In genomic region chr11:66616379-66617147, GRCh38 we compare ENCODE assay signal across 8 cellular contexts. TPM values are rescaled to one million over a fixed set of nuclear protein-coding genes. Genes with fewer than 3 reads are reported as not detected.
DNase-seq lines count a peak whose midpoint lies in the region; ATAC-seq and TF ChIP-seq lines count a peak whose summit lies in the region.

TSS of gene RBM14 (plus strand) at chr11:66616630. CDS start at chr11:66616721, 91 bp downstream.

- peak within 1 kb of the TSS; percentile 99 for H3K4me2 ChIP-seq in osteoblast (ENCODE audit: insufficient read depth, low read length)

- H3K4me3 Mint-ChIP-seq in activated naive CD8-positive, alpha-beta T cell, result peak within 1 kb of the TSS; percentile 97

- peaks cover 33% of the 10 kb centered on the region for H3K4me1 Mint-ChIP-seq in activated naive CD8-positive, alpha-beta T cell (ENCODE audit: low read depth)

- H3K4me1 ChIP-seq in osteoblast (ENCODE audit: insufficient read depth, low read length) (peaks cover 25% of the 10 kb centered on the region), thoracic aorta (ENCODE audit: control insufficient read depth in 1 of 2, low read depth in 2 of 2) (peaks cover 24 to 42% of the 10 kb centered on the region in 2 donors)

- peak within 1 kb of the TSS; percentile 85 for H3K4me3 ChIP-seq in osteoblast (ENCODE audit: insufficient read depth, low read length)
- peak within 1 kb of the TSS; percentile 91 for H3K4me3 ChIP-seq in thoracic aorta

- H3K9me3 ChIP-seq in osteoblast (ENCODE audit: low read depth, low read length) (no peaks in the 10 kb centered on the region), thoracic aorta (no peaks in the 10 kb centered on the region)

- no peaks in the 10 kb centered on the region for H3K27me3 Mint-ChIP-seq in activated naive CD8-positive, alpha-beta T cell

- DNase-seq in GM10248 (ENCODE audit: extremely low spot score) (peak; percentile 99), NCI-H1105 (lab: John Stamatoyannopoulos, UW) (peak; percentile 98), SKM-1 treated with dmso at 0.1 percent for 144 hours (lab: John Stamatoyannopoulos, UW; ENCODE audit: unreplicated experiment) (peak; percentile 98), glomerular visceral epithelial cell (ENCODE audit: extremely low spot score) (peak; percentile 99), osteoblast (ENCODE audit: insufficient read length, low spot score, missing footprints) (peak; percentile 100), thoracic aorta (ENCODE audit: low spot score) (peak; percentile 94)

- peaks cover 43% of the 10 kb centered on the region for H4K20me1 ChIP-seq in osteoblast (ENCODE audit: insufficient read depth, low read length)

- H3K36me3 ChIP-seq in osteoblast (ENCODE audit: insufficient read depth, low read length) (peaks cover 18% of the 10 kb centered on the region), thoracic aorta (peaks cover 3% of the 10 kb centered on the region)

- H3K27ac Mint-ChIP-seq in activated naive CD8-positive, alpha-beta T cell, result peak within 1 kb of the TSS; percentile 98

- POLR2A ChIA-PET in GM10248 (lab: Yijun Ruan, JAX), result interaction anchor here (0.6 to 1.9 kb wide), 9 partner anchors 8 to 62 kb away, joined by 3 to 24 read pairs (median 4); partner anchors contain the start of genes CCDC87, CCS, RBM4 and RBM4B

- no peaks in the 10 kb centered on the region for H3K27me3 ChIP-seq in osteoblast (ENCODE audit: insufficient read depth, low read length)
- no peaks in the 10 kb centered on the region for H3K27me3 ChIP-seq in thoracic aorta (replicated peaks; ENCODE audit: insufficient read depth)

- ATAC-seq in HG02623 (IDR thresholded peaks at IDR 0.05; ENCODE audit: unreplicated experiment), result peak; percentile 86
- ATAC-seq in thoracic aorta (ENCODE audit: insufficient number of reproducible peaks, low FRiP score, low read depth), result peak; percentile 97

- H3K27ac ChIP-seq in osteoblast (ENCODE audit: low read depth, low read length) (peak within 1 kb of the TSS; percentile 94), thoracic aorta (peak within 1 kb of the TSS; percentile 92 to 96)

- TF ChIP-seq CTCF in GM10248 (IDR thresholded peaks at IDR 0.05; ENCODE audit: control extremely low read depth, extremely low read depth, low read depth, missing control alignments), result no peak
- TF ChIP-seq CTCF in osteoblast (IDR thresholded peaks at IDR 0.05; ENCODE audit: extremely low read depth, low read depth, low read length), result no peak
- no peak for TF ChIP-seq CTCF in thoracic aorta (IDR thresholded peaks at IDR 0.05)

- peaks cover 18% of the 10 kb centered on the region for H3K36me3 Mint-ChIP-seq in activated naive CD8-positive, alpha-beta T cell

- H3K79me2 ChIP-seq in osteoblast (ENCODE audit: insufficient read depth, low read length), result peaks cover 50% of the 10 kb centered on the region

- CTCF ChIA-PET in GM10248 (lab: Yijun Ruan, JAX), result interaction anchor here (1.0 to 1.7 kb wide), 5 partner anchors 10 to 24 kb away, joined by 3 to 9 read pairs (median 4); partner anchors contain the start of genes CCDC87, CCS and RBM4

- H3K9me3 Mint-ChIP-seq in activated naive CD8-positive, alpha-beta T cell (ENCODE audit: low read depth), result no peaks in the 10 kb centered on the region

- H2AFZ ChIP-seq in osteoblast (ENCODE audit: low read length), result peak within 1 kb of the TSS; percentile 92

RNA-seq across cellular contexts. Expression of gene RBM14, which starts in this region (rescaled TPM):
- total RNA-seq in osteoblast (22.4 and 25.3 TPM in 2 replicates), thoracic aorta (10 to 100 TPM; 72.7 to 99.8 TPM)

Comparison
In these comparisons a context has a peak if more than half of its experiments do, and no peak if none do; other contexts are left out.
1. Peak in every context shown above with its lines: DNase-seq, ATAC-seq, H3K4me3 ChIP-seq and H3K27ac ChIP-seq.